2 cellular contexts compared by ENCODE assay signal in genomic region chr1:14432728-14433127, GRCh38.
DNase-seq lines count a peak whose midpoint lies in the region; ATAC-seq, FAIRE-seq and TF ChIP-seq lines count a peak whose summit lies in the region.
"Not testable (repeated sequence)": the region's sequence is repeated elsewhere in the genome, so short reads cannot be mapped to it uniquely, and the experiment has no call there.

No MANE protein-coding gene starts in this region.

- not testable (repeated sequence) for H2AFZ ChIP-seq in K562 (ENCODE audit: low read depth, low read length)

- H3K4me2 ChIP-seq in K562 (ENCODE audit: insufficient read depth, low read length) = not testable (repeated sequence)

- CTCF ChIA-PET in HEK293 (lab: Yijun Ruan, JAX); K562 (lab: Yijun Ruan, JAX; ENCODE audit: low intra/inter-chr PET ratio): not testable (repeated sequence)

- in situ Hi-C loops in K562 (cut with MboI) = not testable (repeated sequence)

- not testable (repeated sequence) for TF ChIP-seq EP300 in K562 (IDR thresholded peaks at IDR 0.05; ENCODE audit: low read length)

- H3K9ac ChIP-seq in K562 (ENCODE audit: insufficient read depth in 1 of 2, low read depth in 2 of 2, low read length in 2 of 2) = not testable (repeated sequence)

- BruUV-seq in K562 (replicated peaks; lab: Mats Ljungman, UMichigan) = not testable (repeated sequence)

- not testable (repeated sequence) for H3K27me3 ChIP-seq in K562 (ENCODE audit: control insufficient read depth in 2 of 2, insufficient read depth in 2 of 2, low read length in 2 of 2)

- intact Hi-C loops in K562 (cut with micrococcal nuclease) = loop anchor here (10.0 kb wide), 1 partner anchor 102 kb away; no protein-coding TSS in a partner anchor

- 86% methylated on average over 3 of the region's 3 CpGs for WGBS in K562 (ENCODE audit: insufficient coverage, low coverage, missing lambda C conversion rate)

- not testable (repeated sequence) for ATAC-seq in K562

- not testable (repeated sequence) for TF ChIP-seq CTCF in HEK293 (tag by site-specific recombination; IDR thresholded peaks at IDR 0.05); K562 (IDR thresholded peaks at IDR 0.05 in 2 of 3, conservative IDR thresholded peaks at IDR 0.05 in 1 of 3; ENCODE audit: insufficient read depth in 2 of 3, low read depth in 1 of 3, low read length in 3 of 3)

- not testable (repeated sequence) for H3K79me2 ChIP-seq in K562 (ENCODE audit: control insufficient read depth, insufficient read depth, low read length)

- H4K20me1 ChIP-seq in K562 (replicated peaks; ENCODE audit: control insufficient read depth, insufficient read depth, low read length) = not testable (repeated sequence)

- H3K4me1 ChIP-seq in HEK293 (ENCODE audit: control insufficient read depth, insufficient read depth, low read length) = not testable (repeated sequence)
- peaks cover 26 to 32% of the 10 kb centered on the region in 2 experiments for H3K4me1 ChIP-seq in K562 (replicated peaks in 1 of 2; ENCODE audit: control insufficient read depth in 2 of 2, insufficient read depth in 2 of 2, low read length in 2 of 2)

- not testable (repeated sequence) for H3K27ac ChIP-seq in HEK293 (ENCODE audit: extremely low read depth, low read depth, low read length); K562 (ENCODE audit: extremely low read depth, low read depth, low read length)

- H3K4me3 ChIP-seq in HEK293 (ENCODE audit: low read depth, low read length); K562: not testable (repeated sequence)

- not testable (repeated sequence) for TF ChIP-seq RAD21 in K562 (CRISPR knock-in tag; conservative IDR thresholded peaks at IDR 0.05 in 1 of 2, IDR thresholded peaks at IDR 0.05 in 1 of 2)

- DNase-seq in K562 (ENCODE audit: extremely low read depth in 1 of 4, low spot score in 3 of 4) = not testable (repeated sequence)

- H3K36me3 ChIP-seq in HEK293 (ENCODE audit: control insufficient read depth in 2 of 2, insufficient read depth in 1 of 2, low read length in 2 of 2); K562 (ENCODE audit: control insufficient read depth, insufficient read depth, low read length): not testable (repeated sequence)

- POLR2A ChIA-PET in HEK293 (lab: Yijun Ruan, JAX); K562 (lab: Yijun Ruan, JAX): not testable (repeated sequence)

- TF ChIP-seq POLR2A in K562 (conservative IDR thresholded peaks at IDR 0.05) = not testable (repeated sequence)

- not testable (repeated sequence) for H3K9me1 ChIP-seq in K562 (ENCODE audit: control insufficient read depth, insufficient read depth, low read length)

- not testable (repeated sequence) for H3K9me3 ChIP-seq in HEK293 (ENCODE audit: control insufficient read depth, insufficient read depth, low read depth, low read length); K562 (replicated peaks; ENCODE audit: control insufficient read depth, insufficient read depth, low read depth, low read length)

- not testable (repeated sequence) for FAIRE-seq in K562 (lab: Jason Lieb, UNC)

TF ChIP-seq in HEK293, 187 proteins besides CTCF, POLR2A, EP300 and RAD21:
- TF ChIP-seq ZNF146 (tag by site-specific recombination; IDR thresholded peaks at IDR 0.05) = peak; percentile 77

TF ChIP-seq in K562, 482 proteins besides CTCF, POLR2A, EP300 and RAD21:
- TF ChIP-seq BCOR (IDR thresholded peaks at IDR 0.05) = peak; percentile 57; the same call in 1 of the 2 replicates
- peak; percentile 92 for TF ChIP-seq ZNF146 (CRISPR knock-in tag; IDR thresholded peaks at IDR 0.05; ENCODE audit: unreplicated experiment)
- peak; percentile 38 for TF ChIP-seq RBM25 (IDR thresholded peaks at IDR 0.05; ENCODE audit: low read depth, low read length, severe bottlenecking)
- TF ChIP-seq KDM1A (IDR thresholded peaks at IDR 0.05) = 0 out of 4 replicates have a peak, but pooled peaks of 1 of the 2 experiments have one; percentile 23
